9 cellular contexts compared by ENCODE assay signal in genomic region chr9:121169094-121169601, GRCh38. TPM values are rescaled to one million over a fixed set of nuclear protein-coding genes. Genes with fewer than 3 reads are reported as not detected.
DNase-seq lines count a peak whose midpoint lies in the region; ATAC-seq and TF ChIP-seq lines count a peak whose summit lies in the region.
"Had no signal": no experiment of that assay in that cellular context is flagged by ENCODE, and none has a peak within 500 bp of the region (broad histone marks: within the 10 kb centered on the region; RNA-seq: fewer than 3 reads in every experiment).

No MANE protein-coding gene starts in this region.

- no peak overlapping the region for H3K4me3 Mint-ChIP-seq in stimulated activated naive B cell treated with anti-CD40 and anti-IgM and Interleukin-4, amounts not matched to agents 10 μg/mL and 1 μg/mL and 100 μg/mL, for 72 hours

- no peaks in the 10 kb centered on the region for H3K79me2 ChIP-seq in SU-DHL-6 (ENCODE audit: insufficient read depth, low read length)
- H3K79me2 ChIP-seq in fibroblast of lung (ENCODE audit: control insufficient read depth, insufficient read depth, low read length), result no peaks in the 10 kb centered on the region

- no peak overlapping the region for H2BK5ac ChIP-seq in neuronal stem cell (ENCODE audit: low read length)

- H3K27me3 ChIP-seq in SU-DHL-6 (ENCODE audit: low read length), result no peaks in the 10 kb centered on the region
- no peaks in the 10 kb centered on the region for H3K27me3 ChIP-seq in fibroblast of lung (ENCODE audit: control insufficient read depth, insufficient read depth, low read length)
- H3K27me3 ChIP-seq in neuronal stem cell (ENCODE audit: control insufficient read depth in 3 of 3, insufficient read depth in 3 of 3, low read depth in 1 of 3, low read length in 3 of 3), result no peaks in the 10 kb centered on the region

- H2AK5ac ChIP-seq in neuronal stem cell (ENCODE audit: low read depth, low read length), result no peak overlapping the region

- no peak for DNase-seq in activated CD4-positive, CD25-positive, alpha-beta regulatory T cell (lab: John Stamatoyannopoulos, UW)
- DNase-seq in fibroblast of lung (ENCODE audit: low read depth in 2 of 2), result peak in 1 of 2 donors; percentile 20
- no peak for DNase-seq in stimulated activated naive B cell treated with anti-CD40 and anti-IgM and Interleukin-4, amounts not matched to agents 10 μg/mL and 1 μg/mL and 100 μg/mL, for 72 hours
- no peak for DNase-seq in NCI-H510A (lab: John Stamatoyannopoulos, UW)
- DNase-seq in neuronal stem cell (ENCODE audit: low spot score), result no peak
- DNase-seq in NCI-H2081 (lab: John Stamatoyannopoulos, UW), result no peak
- DNase-seq: hippocampal formation had no signal

- H3K23ac ChIP-seq in neuronal stem cell (ENCODE audit: low read depth, low read length, poor library complexity), result no peak overlapping the region

- H3K9me3 ChIP-seq in SU-DHL-6 (ENCODE audit: insufficient read depth, low read length) (no peaks in the 10 kb centered on the region), fibroblast of lung (ENCODE audit: control insufficient read depth, insufficient read depth, low read depth, low read length) (no peaks in the 10 kb centered on the region), neuronal stem cell (replicated peaks in 1 of 2; ENCODE audit: control insufficient read depth in 2 of 2, insufficient read depth in 1 of 2, low read depth in 1 of 2, low read length in 2 of 2) (no peaks in the 10 kb centered on the region)

- H4K20me1 ChIP-seq in SU-DHL-6 (ENCODE audit: low read depth, low read length) (no peaks in the 10 kb centered on the region), fibroblast of lung (ENCODE audit: control insufficient read depth, extremely low read depth, insufficient read depth, low read length) (no peaks in the 10 kb centered on the region)

- H3K4me3 ChIP-seq in SU-DHL-6 (ENCODE audit: insufficient read depth, low read length, poor library complexity, severe bottlenecking) (no peak overlapping the region), fibroblast of lung (replicated peaks in 1 of 4; ENCODE audit: control extremely low read depth in 1 of 4, insufficient read depth in 1 of 4, low read depth in 3 of 4, low read length in 4 of 4) (no peak overlapping the region), neuronal stem cell (ENCODE audit: low read length in 2 of 2) (no peak overlapping the region)

- H4K8ac ChIP-seq in neuronal stem cell (ENCODE audit: low read depth, low read length), result no peak overlapping the region

- H3K9me2 ChIP-seq in SU-DHL-6 (replicated peaks; ENCODE audit: insufficient read depth, low read length), result no peaks in the 10 kb centered on the region

- H3K27ac ChIP-seq in SU-DHL-6 (ENCODE audit: low read depth, low read length) (no peak overlapping the region), fibroblast of lung (ENCODE audit: insufficient read depth, low read length) (no peak overlapping the region), neuronal stem cell (replicated peaks; ENCODE audit: low read length) (no peak overlapping the region)

- no peaks in the 10 kb centered on the region for H3K9me3 Mint-ChIP-seq in stimulated activated naive B cell treated with anti-CD40 and anti-IgM and Interleukin-4, amounts not matched to agents 10 μg/mL and 1 μg/mL and 100 μg/mL, for 72 hours

- peaks cover 4 to 14% of the 10 kb centered on the region in 2 donors for H3K4me1 Mint-ChIP-seq in stimulated activated naive B cell treated with anti-CD40 and anti-IgM and Interleukin-4, amounts not matched to agents 10 μg/mL and 1 μg/mL and 100 μg/mL, for 72 hours

- no peak overlapping the region for H2BK12ac ChIP-seq in neuronal stem cell (ENCODE audit: low read length)

- H4K91ac ChIP-seq in neuronal stem cell (ENCODE audit: low read depth, low read length, poor library complexity), result no peak overlapping the region

- H3K14ac ChIP-seq in neuronal stem cell (ENCODE audit: low read length), result no peak overlapping the region

- no peak overlapping the region for H2BK15ac ChIP-seq in neuronal stem cell (ENCODE audit: low read length)

- peak; percentile 17 for TF ChIP-seq CTCF in SU-DHL-6 (IDR thresholded peaks at IDR 0.05; ENCODE audit: insufficient read depth, low read length, poor library complexity, severe bottlenecking)
- peak; percentile 42 to 58 for TF ChIP-seq CTCF in fibroblast of lung (conservative IDR thresholded peaks at IDR 0.05 in 1 of 2, IDR thresholded peaks at IDR 0.05 in 1 of 2; ENCODE audit: low read depth in 1 of 2, low read length in 2 of 2)

- peaks cover 37 to 67% of the 10 kb centered on the region in 2 donors for H3K36me3 Mint-ChIP-seq in stimulated activated naive B cell treated with anti-CD40 and anti-IgM and Interleukin-4, amounts not matched to agents 10 μg/mL and 1 μg/mL and 100 μg/mL, for 72 hours

- H3K4me2 ChIP-seq in SU-DHL-6 (ENCODE audit: low read depth, low read length, poor library complexity, severe bottlenecking) (no peak overlapping the region), fibroblast of lung (ENCODE audit: extremely low read depth, insufficient read depth, low read length) (no peak overlapping the region), neuronal stem cell (ENCODE audit: insufficient read depth, low read length, poor library complexity, severe bottlenecking) (no peak overlapping the region)

- peak overlapping the region; percentile 25 for H3K27ac Mint-ChIP-seq in stimulated activated naive B cell treated with anti-CD40 and anti-IgM and Interleukin-4, amounts not matched to agents 10 μg/mL and 1 μg/mL and 100 μg/mL, for 72 hours

- H2BK120ac ChIP-seq in neuronal stem cell (ENCODE audit: low read depth, low read length), result no peak overlapping the region

- WGBS in neuronal stem cell (ENCODE audit: extremely low coverage in 2 of 2, insufficient read length in 2 of 2, insufficient replicate concordance in 1 of 2), 2 donors, result no CpG with 5 or more reads among the region's 3 CpGs

- no peaks in the 10 kb centered on the region for H3K79me1 ChIP-seq in neuronal stem cell (ENCODE audit: low read depth, low read length)

- H3K4ac ChIP-seq in neuronal stem cell (ENCODE audit: low read length), result no peak overlapping the region

- H3K18ac ChIP-seq in neuronal stem cell (ENCODE audit: low read length), result no peak overlapping the region

- H3K27me3 Mint-ChIP-seq in stimulated activated naive B cell treated with anti-CD40 and anti-IgM and Interleukin-4, amounts not matched to agents 10 μg/mL and 1 μg/mL and 100 μg/mL, for 72 hours, result no peaks in the 10 kb centered on the region

- H3K4me1 ChIP-seq in fibroblast of lung (ENCODE audit: control insufficient read depth, extremely low read depth, insufficient read depth, low read length), result no peaks in the 10 kb centered on the region
- H3K4me1 ChIP-seq in neuronal stem cell (ENCODE audit: control insufficient read depth in 2 of 2, insufficient read depth in 1 of 2, low read depth in 1 of 2, low read length in 2 of 2), result no peaks in the 10 kb centered on the region

- H3K36me3 ChIP-seq in SU-DHL-6 (ENCODE audit: low read length) (peaks cover 65% of the 10 kb centered on the region), fibroblast of lung (ENCODE audit: control insufficient read depth, insufficient read depth, low read length) (peaks cover 4% of the 10 kb centered on the region), neuronal stem cell (replicated peaks in 1 of 2; ENCODE audit: control insufficient read depth in 2 of 2, insufficient read depth in 2 of 2, low read length in 2 of 2) (peaks cover 18 to 92% of the 10 kb centered on the region in 2 donors)

- peaks cover 7% of the 10 kb centered on the region for H3F3A ChIP-seq in SU-DHL-6 (ENCODE audit: insufficient read depth)

- H3K9ac ChIP-seq in SU-DHL-6 (ENCODE audit: low read length) (no peak overlapping the region), fibroblast of lung (ENCODE audit: insufficient read depth, low read length) (no peak overlapping the region), neuronal stem cell (ENCODE audit: low read depth, low read length, poor library complexity) (no peak overlapping the region)

- ATAC-seq in activated CD4-positive, CD25-positive, alpha-beta regulatory T cell treated with anti-CD3 and anti-CD28 coated beads, Interleukin-2, amount 50 U/mL, for 24 hours, result peak; percentile 38 to 64
- ATAC-seq in stimulated activated naive B cell treated with anti-CD40 and anti-IgM and Interleukin-4, amounts not matched to agents 10 μg/mL and 1 μg/mL and 100 μg/mL, for 72 hours (replicated peaks), result peak; percentile 55 to 64

- no peak overlapping the region for H2AFZ ChIP-seq in SU-DHL-6 (ENCODE audit: low read depth, low read length, severe bottlenecking)
- H2AFZ ChIP-seq in fibroblast of lung (ENCODE audit: low read length), result no peak overlapping the region
- no peak overlapping the region for H2AFZ ChIP-seq in neuronal stem cell (ENCODE audit: low read length)

RNA-seq across cellular contexts. Expression of gene RAB14, which starts 32.5 kb away (rescaled TPM):
- 18.5 and 29.1 TPM in 2 replicates for total RNA-seq in fibroblast of lung
- 46.6 and 52.3 TPM in 2 replicates for polyA plus RNA-seq in fibroblast of lung
- polyA plus RNA-seq in fibroblast of lung (2012), result 43.0 and 49.0 TPM in 2 replicates
- 6.4 and 6.7 TPM in 2 replicates for polyA minus RNA-seq in fibroblast of lung (ENCODE audit: low replicate concordance)
- 29.6 TPM for polyA plus RNA-seq in neuronal stem cell (2013, experiment 1 of 2)
- polyA plus RNA-seq in neuronal stem cell (2013, experiment 2 of 2), result 31.0 TPM
